Comparison of ENCODE assay signal across 8 cellular contexts in genomic region chr21:36859744-36860501, GRCh38.
DNase-seq lines count a peak whose midpoint lies in the region; ATAC-seq and TF ChIP-seq lines count a peak whose summit lies in the region.

No MANE protein-coding gene starts in this region.

- H3K4me1 Mint-ChIP-seq in osteocyte (ENCODE audit: unreplicated experiment) = peaks cover 41% of the 10 kb centered on the region

- peak overlapping the region; percentile 52 for H3K27ac Mint-ChIP-seq in osteocyte (ENCODE audit: unreplicated experiment)

- no peaks in the 10 kb centered on the region for H3K79me2 ChIP-seq in SU-DHL-6 (ENCODE audit: insufficient read depth, low read length)

- no peaks in the 10 kb centered on the region for H3K27me3 ChIP-seq in SU-DHL-6 (ENCODE audit: low read length)

- no peaks in the 10 kb centered on the region for H3K9me2 ChIP-seq in SU-DHL-6 (replicated peaks; ENCODE audit: insufficient read depth, low read length)

- peak overlapping the region; percentile 5 for H2AFZ ChIP-seq in SU-DHL-6 (ENCODE audit: low read depth, low read length, severe bottlenecking)

- no peaks in the 10 kb centered on the region for H3K27me3 Mint-ChIP-seq in osteocyte (ENCODE audit: unreplicated experiment)

- TF ChIP-seq POLR2A in erythroblast (IDR thresholded peaks at IDR 0.05; ENCODE audit: low read length) = peak; percentile 35

- ATAC-seq in HG02981 (IDR thresholded peaks at IDR 0.05; ENCODE audit: unreplicated experiment) = no peak
- no peak for ATAC-seq in HG02763 (IDR thresholded peaks at IDR 0.05; ENCODE audit: unreplicated experiment)

- H3K4me3 ChIP-seq in SU-DHL-6 (ENCODE audit: insufficient read depth, low read length, poor library complexity, severe bottlenecking) = no peak overlapping the region

- H3F3A ChIP-seq in SU-DHL-6 (ENCODE audit: insufficient read depth) = no peaks in the 10 kb centered on the region

- H3K36me3 ChIP-seq in SU-DHL-6 (ENCODE audit: low read length) = no peaks in the 10 kb centered on the region

- H3K36me3 Mint-ChIP-seq in osteocyte (ENCODE audit: unreplicated experiment) = peaks cover 3% of the 10 kb centered on the region

- H3K4me3 Mint-ChIP-seq in osteocyte (ENCODE audit: unreplicated experiment) = no peak overlapping the region

- peak overlapping the region; percentile 13 for H3K4me2 ChIP-seq in SU-DHL-6 (ENCODE audit: low read depth, low read length, poor library complexity, severe bottlenecking)

- peaks cover 6% of the 10 kb centered on the region for H3K9me3 Mint-ChIP-seq in osteocyte (ENCODE audit: unreplicated experiment)

- H4K20me1 ChIP-seq in SU-DHL-6 (ENCODE audit: low read depth, low read length) = no peaks in the 10 kb centered on the region

- no peak overlapping the region for H3K27ac ChIP-seq in SU-DHL-6 (ENCODE audit: low read depth, low read length)

- no peaks in the 10 kb centered on the region for H3K9me3 ChIP-seq in SU-DHL-6 (ENCODE audit: insufficient read depth, low read length)

- DNase-seq in CMK (ENCODE audit: low read depth) (peak; percentile 92), HK-2 (ENCODE audit: unreplicated experiment) (peak; percentile 49), erythroblast (lab: John Stamatoyannopoulos, UW) (peak; percentile 83 to 86), osteocyte (ENCODE audit: extremely low spot score, unreplicated experiment) (no peak), anterior cingulate cortex (lab: John Stamatoyannopoulos, UW) (no peak)

- no peak for TF ChIP-seq CTCF in SU-DHL-6 (IDR thresholded peaks at IDR 0.05; ENCODE audit: insufficient read depth, low read length, poor library complexity, severe bottlenecking)
- no peak for TF ChIP-seq CTCF in osteocyte (IDR thresholded peaks at IDR 0.05)

- H3K9ac ChIP-seq in SU-DHL-6 (ENCODE audit: low read length) = no peak overlapping the region

Comparison
In these comparisons a context has a peak if more than half of its experiments do, and no peak if none do; other contexts are left out.
1. DNase-seq: peak in CMK (single experiment), HK-2 (single experiment) and erythroblast (2 of 2); none in osteocyte (single experiment) and anterior cingulate cortex (0 of 58).